35 cellular contexts compared by ENCODE assay signal in genomic region chr7:118300177-118300576, GRCh38.
"Had no signal": no experiment of that assay in that cellular context is flagged by ENCODE, and none has a peak within 500 bp of the region (broad histone marks: within the 10 kb centered on the region; RNA-seq: fewer than 3 reads in every experiment).

No MANE protein-coding gene starts in this region.

- H3K9ac ChIP-seq: KMS-11 had no signal

- DNase-seq: Kasumi-1, KG1, MG63, MM.1S, MV-4-11, NCI-H1048, NCI-H1092, NCI-H1092 treated with DMSO at 0.1 percent for 48 hours, NCI-H1105, NCI-H1105 treated with DMSO at 0.1 percent for 48 hours, NCI-H1417, NCI-H1417 treated with DMSO at 0.1 percent for 48 hours, NCI-H1436, NCI-H1436 treated with DMSO at 0.1 percent for 48 hours, NCI-H146, NCI-H1694, NCI-H1694 treated with DMSO at 0.1 percent for 48 hours, NCI-H187, NCI-H187 treated with DMSO at 0.1 percent for 48 hours, NCI-H1930, NCI-H2029, NCI-H2029 treated with DMSO at 0.1 percent for 48 hours, NCI-H2081, NCI-H2081 treated with DMSO at 0.1 percent for 48 hours, NCI-H2107, NCI-H2171, NCI-H2171 treated with DMSO at 0.1 percent for 48 hours, NCI-H2227 treated with DMSO at 0.1 percent for 48 hours, NCI-H226, NCI-H345, NCI-H446, NCI-H446 treated with DMSO at 0.1 percent for 48 hours, NCI-H510A, NCI-H510A treated with DMSO at 0.1 percent for 48 hours had no signal

- H3K9me3 ChIP-seq: MG63 had no signal

- H3K27me3 ChIP-seq: MG63 had no signal

- H3K4me2 ChIP-seq: KMS-11 had no signal

- H3K4me3 ChIP-seq: MG63 had no signal

- H3K36me3 ChIP-seq: MG63 had no signal

- H3K27ac ChIP-seq: KMS-11 had no signal
